Comparison of ENCODE assay signal across 6 cellular contexts in the genomic region with DNA sequence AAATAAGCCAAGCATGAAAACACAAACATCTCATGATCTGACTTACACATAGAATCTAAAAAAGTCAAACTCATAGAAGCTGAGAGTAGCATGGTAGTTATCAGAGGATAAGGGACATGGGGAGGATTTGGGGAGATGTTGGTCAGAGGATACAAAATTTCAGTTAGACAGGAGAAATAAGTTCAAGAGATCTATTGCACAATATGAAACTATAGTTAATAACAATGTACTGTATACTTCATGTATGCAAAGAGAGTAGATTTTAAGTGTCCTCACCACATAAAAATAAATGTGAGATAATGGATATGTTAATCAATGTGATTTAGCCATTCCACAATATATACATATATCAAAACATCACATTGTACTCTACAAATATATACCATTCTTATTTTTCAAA.
"Had no signal": no experiment of that assay in that cellular context is flagged by ENCODE, and none has a peak within 500 bp of the region (broad histone marks: within the 10 kb centered on the region; RNA-seq: fewer than 3 reads in every experiment).

No MANE protein-coding gene starts in this region.

- H2AFZ ChIP-seq: GM23338 had no signal

- FAIRE-seq: H1, H54 had no signal

- H3K4me3 ChIP-seq: GM23338 had no signal

- H3K27ac Mint-ChIP-seq: GM23338, H9 had no signal

- H3K4me2 ChIP-seq: GM23338 had no signal

- H3K4me3 Mint-ChIP-seq: GM23338, H9 had no signal

- DNase-seq: H9, HCEC 1CT, KBM-7 had no signal

- H3K4me1 Mint-ChIP-seq: GM23338, H9 had no signal

- ATAC-seq: GM23338 had no signal
